In genomic region chr16:17205279-17206139, GRCh38 we compare ENCODE assay signal across 12 cellular contexts.
DNase-seq lines count a peak whose midpoint lies in the region; ATAC-seq and TF ChIP-seq lines count a peak whose summit lies in the region.
"Had no signal": no experiment of that assay in that cellular context is flagged by ENCODE, and none has a peak within 500 bp of the region (broad histone marks: within the 10 kb centered on the region; RNA-seq: fewer than 3 reads in every experiment).

No MANE protein-coding gene starts in this region.

- H3K36me3 ChIP-seq in smooth muscle cell (ENCODE audit: low read depth) = no peaks in the 10 kb centered on the region

- DNase-seq in NCI-H1417 (lab: John Stamatoyannopoulos, UW) = peak; percentile 31 to 70 (median 38)
- no peak for DNase-seq in NCI-H1417 treated with DMSO at 0.1 percent for 48 hours (lab: John Stamatoyannopoulos, UW)
- DNase-seq in NCI-H345 (lab: John Stamatoyannopoulos, UW) = peak; percentile 46
- DNase-seq in fibroblast of mammary gland (ENCODE audit: low read depth) = peak; percentile 68
- no peak for DNase-seq in smooth muscle cell (lab: John Stamatoyannopoulos, UW; ENCODE audit: unreplicated experiment)
- no peak for DNase-seq in activated gamma-delta T cell (lab: John Stamatoyannopoulos, UW)
- DNase-seq: naive thymus-derived CD4-positive, alpha-beta T cell; NCI-H2081; Right ventricle myocardium superior; stimulated activated naive CD8-positive, alpha-beta T cell treated with anti-CD3 and anti-CD28 coated beads, Interleukin-15, Interleukin-2, amounts not matched to agents 100 U/mL and 50 U/mL, for 24 hours had no signal

- no peaks in the 10 kb centered on the region for H3K9me3 ChIP-seq in smooth muscle cell (replicated peaks; ENCODE audit: low read depth)

- no peak for TF ChIP-seq CTCF in fibroblast of mammary gland (conservative IDR thresholded peaks at IDR 0.05; ENCODE audit: control insufficient read depth, insufficient read depth, low read depth, low read length)
- no peak for TF ChIP-seq CTCF in smooth muscle cell (IDR thresholded peaks at IDR 0.05; ENCODE audit: borderline replicate concordance, insufficient read depth, poor library complexity, severe bottlenecking)

- ATAC-seq in HG03442 (IDR thresholded peaks at IDR 0.05; ENCODE audit: unreplicated experiment) (no peak), HG02970 (IDR thresholded peaks at IDR 0.05; ENCODE audit: low FRiP score, unreplicated experiment) (no peak)
- ATAC-seq: stimulated activated naive CD8-positive, alpha-beta T cell treated with anti-CD3 and anti-CD28 coated beads, Interleukin-15, Interleukin-2, amounts not matched to agents 100 U/mL and 50 U/mL, for 24 hours had no signal

- WGBS in smooth muscle cell (ENCODE audit: low lambda C conversion rate) = 29% methylated on average over 6 of the region's 6 CpGs

- peaks cover 8% of the 10 kb centered on the region for H3K4me1 ChIP-seq in smooth muscle cell (ENCODE audit: low read depth)

- peak overlapping the region; percentile 39 for H3K4me2 ChIP-seq in smooth muscle cell

- H3K27ac ChIP-seq in smooth muscle cell (ENCODE audit: low read depth) = no peak overlapping the region

- H3K4me3 ChIP-seq in fibroblast of mammary gland (ENCODE audit: control insufficient read depth, low read depth, low read length) = no peak overlapping the region
- no peak overlapping the region for H3K4me3 ChIP-seq in smooth muscle cell

- H4K20me1 ChIP-seq in smooth muscle cell (ENCODE audit: low read depth) = peaks cover 73% of the 10 kb centered on the region

- H2AFZ ChIP-seq in smooth muscle cell (ENCODE audit: low read depth) = no peak overlapping the region

- H3K79me2 ChIP-seq in smooth muscle cell (ENCODE audit: low read depth) = no peaks in the 10 kb centered on the region

- H3F3A ChIP-seq in smooth muscle cell (ENCODE audit: low read depth) = no peaks in the 10 kb centered on the region

- no peaks in the 10 kb centered on the region for H3K27me3 ChIP-seq in smooth muscle cell (ENCODE audit: low read depth)

- H3K9ac ChIP-seq in smooth muscle cell (ENCODE audit: low read depth) = no peak overlapping the region

Comparison
In these comparisons a context has a peak if more than half of its experiments do, and no peak if none do; other contexts are left out.
1. DNase-seq: peak in NCI-H1417 (3 of 3), NCI-H345 (single experiment) and fibroblast of mammary gland (single experiment); none in NCI-H1417 treated with DMSO at 0.1 percent for 48 hours (single experiment), smooth muscle cell (single experiment) and activated gamma-delta T cell (single experiment).